1 cellular context compared by ENCODE assay signal in genomic region chr5:174425271-174425963, GRCh38.
TF ChIP-seq lines count a peak whose summit lies in the region.

No MANE protein-coding gene starts in this region.

TF ChIP-seq in K562, 482 proteins besides CTCF, POLR2A, EP300 and RAD21 (continued from another document):
- TF ChIP-seq PBX2 (CRISPR knock-in tag; IDR thresholded peaks at IDR 0.05; ENCODE audit: low read depth) = no peak
- TF ChIP-seq PBX2 (tag; conservative IDR thresholded peaks at IDR 0.05; ENCODE audit: low read depth) = no peak
- TF ChIP-seq NFIC (IDR thresholded peaks at IDR 0.05) = peak; percentile 85
- TF ChIP-seq RBM15 (IDR thresholded peaks at IDR 0.05; ENCODE audit: insufficient read depth, low read length) = no peak
